ENCODE assay signal across 1 cellular context in genomic region chr19:574658-575526, GRCh38.
TF ChIP-seq lines count a peak whose summit lies in the region.

No MANE protein-coding gene starts in this region.

TF ChIP-seq in K562, 482 proteins besides CTCF, POLR2A, EP300 and RAD21 (continued from another document and continues in another):
- no peak for TF ChIP-seq ZBTB40 (IDR thresholded peaks at IDR 0.05)
- no peak for TF ChIP-seq ZBTB40 (CRISPR knock-in tag; IDR thresholded peaks at IDR 0.05)
- no peak for TF ChIP-seq PHB (CRISPR knock-in tag; IDR thresholded peaks at IDR 0.05)
- no peak for TF ChIP-seq TCFL5 (CRISPR knock-in tag; conservative IDR thresholded peaks at IDR 0.05)
- TF ChIP-seq SAFB (IDR thresholded peaks at IDR 0.05; ENCODE audit: borderline replicate concordance, low read depth, low read length): no peak
- no peak for TF ChIP-seq MTF1 (CRISPR knock-in tag; IDR thresholded peaks at IDR 0.05; ENCODE audit: borderline replicate concordance)
- 0 out of 2 replicates have a peak, but pooled peaks have one; percentile 38 for TF ChIP-seq ZBTB17 (CRISPR knock-in tag; IDR thresholded peaks at IDR 0.05)
- TF ChIP-seq XRCC3 (IDR thresholded peaks at IDR 0.05): no peak
- TF ChIP-seq ELK1 (CRISPR knock-in tag; IDR thresholded peaks at IDR 0.05): no peak
- TF ChIP-seq CBX1 (IDR thresholded peaks at IDR 0.05; ENCODE audit: low read depth): no peak
- peak; percentile 85 for TF ChIP-seq VEZF1 (CRISPR knock-in tag; IDR thresholded peaks at IDR 0.05)
- peak; percentile 61 to 66; a peak in 2 of 4 replicates for TF ChIP-seq TEAD1 (CRISPR knock-in tag; IDR thresholded peaks at IDR 0.05)
- TF ChIP-seq SRF (CRISPR knock-in tag; IDR thresholded peaks at IDR 0.05): no peak; a peak in 1 of 4 replicates
- TF ChIP-seq TRIM28 (IDR thresholded peaks at IDR 0.05): 0 out of 2 replicates have a peak, but pooled peaks have one; percentile 54
- no peak for TF ChIP-seq IFI16 (CRISPR knock-in tag; IDR thresholded peaks at IDR 0.05)
- TF ChIP-seq FOXJ2 (tag; IDR thresholded peaks at IDR 0.05): no peak
- peak; percentile 41; the same call in 1 of the 2 replicates for TF ChIP-seq ZNF449 (CRISPR knock-in tag; IDR thresholded peaks at IDR 0.05)
- TF ChIP-seq MXI1 (IDR thresholded peaks at IDR 0.05; ENCODE audit: low read depth, low read length): peak; percentile 91
- TF ChIP-seq KLF1 (tag; IDR thresholded peaks at IDR 0.05): no peak
- no peak for TF ChIP-seq ATF3 (IDR thresholded peaks at IDR 0.05)
- TF ChIP-seq ATF3 (CRISPR knock-in tag; conservative IDR thresholded peaks at IDR 0.05): no peak
- TF ChIP-seq XRCC4 (IDR thresholded peaks at IDR 0.05; ENCODE audit: extremely low read depth, insufficient read depth, insufficient read length): no peak
- no peak for TF ChIP-seq ZC3H4 (CRISPR knock-in tag; IDR thresholded peaks at IDR 0.05; ENCODE audit: borderline replicate concordance)
- no peak for TF ChIP-seq HDGF (IDR thresholded peaks at IDR 0.05)
- peak; percentile 84; the same call in 1 of the 2 replicates for TF ChIP-seq TARDBP (IDR thresholded peaks at IDR 0.05)
- no peak for TF ChIP-seq ZNF764 (CRISPR knock-in tag; IDR thresholded peaks at IDR 0.05; ENCODE audit: low read depth)
- TF ChIP-seq SREBF2 (CRISPR knock-in tag; IDR thresholded peaks at IDR 0.05): no peak
- TF ChIP-seq CREB3L1 (IDR thresholded peaks at IDR 0.05; ENCODE audit: borderline replicate concordance, low read depth): peak; percentile 29; the same call in 1 of the 2 replicates
- TF ChIP-seq USF1 (CRISPR knock-in tag; IDR thresholded peaks at IDR 0.05): 0 out of 2 replicates have a peak, but pooled peaks have one; percentile 37
- TF ChIP-seq DEAF1 (CRISPR knock-in tag; IDR thresholded peaks at IDR 0.05): no peak
- no peak for TF ChIP-seq ZNF23 (CRISPR knock-in tag; IDR thresholded peaks at IDR 0.05)
- TF ChIP-seq MAX (CRISPR knock-in tag; IDR thresholded peaks at IDR 0.05): peak; percentile 94
- TF ChIP-seq RBBP5 (IDR thresholded peaks at IDR 0.05; ENCODE audit: borderline replicate concordance, insufficient read depth, low read length, poor library complexity, severe bottlenecking): no peak
